ENCODE assay signal across 10 cellular contexts in genomic region chrX:65720580-65720979, GRCh38. TPM values are rescaled to one million over a fixed set of nuclear protein-coding genes. Genes with fewer than 3 reads are reported as not detected.
DNase-seq lines count a peak whose midpoint lies in the region; ATAC-seq lines count a peak whose summit lies in the region.
"Had no signal": no experiment of that assay in that cellular context is flagged by ENCODE, and none has a peak within 500 bp of the region (broad histone marks: within the 10 kb centered on the region; RNA-seq: fewer than 3 reads in every experiment).

No MANE protein-coding gene starts in this region.

- no peak for DNase-seq in CD4-positive, alpha-beta memory T cell
- peak; percentile 72 for DNase-seq in KBM-7
- no peak for DNase-seq in activated naive CD8-positive, alpha-beta T cell treated with anti-CD3 and anti-CD28 coated beads for 36 hours
- DNase-seq in naive thymus-derived CD4-positive, alpha-beta T cell, result no peak
- DNase-seq in DMS 273 (lab: John Stamatoyannopoulos, UW; ENCODE audit: unreplicated experiment), result no peak
- no peak for DNase-seq in HT-29 (ENCODE audit: low spot score)
- DNase-seq: esophagus squamous epithelium, NCI-H1436 treated with DMSO at 0.1 percent for 48 hours, NCI-H748 treated with DMSO at 0.1 percent for 48 hours had no signal

- peaks cover 54 to 85% of the 10 kb centered on the region in 2 donors for H3K36me3 Mint-ChIP-seq in CD4-positive, alpha-beta memory T cell
- H3K36me3 Mint-ChIP-seq in activated naive CD8-positive, alpha-beta T cell treated with anti-CD3 and anti-CD28 coated beads for 36 hours, result peaks cover 67% of the 10 kb centered on the region
- peaks cover 4 to 49% (median 31%) of the 10 kb centered on the region in 5 donors for H3K36me3 Mint-ChIP-seq in naive thymus-derived CD4-positive, alpha-beta T cell

- ATAC-seq in naive thymus-derived CD4-positive, alpha-beta T cell, result no peak
- ATAC-seq in HG03045 (IDR thresholded peaks at IDR 0.05; ENCODE audit: unreplicated experiment), result no peak

- CTCF ChIA-PET in CD4-positive, alpha-beta memory T cell (lab: Charles Lee; ENCODE audit: partially characterized antibody), result interaction anchor here (0.9 to 1.4 kb wide), 2 partner anchors 14 to 120 kb away, joined by 3 read pairs; no protein-coding TSS in a partner anchor
- CTCF ChIA-PET in naive thymus-derived CD4-positive, alpha-beta T cell (lab: Charles Lee), result interaction anchor here (1.4 kb wide), 1 partner anchor 11 kb away, joined by 4 read pairs; no protein-coding TSS in a partner anchor

- H3K27me3 Mint-ChIP-seq in CD4-positive, alpha-beta memory T cell, result no peaks in the 10 kb centered on the region
- H3K27me3 Mint-ChIP-seq in activated naive CD8-positive, alpha-beta T cell treated with anti-CD3 and anti-CD28 coated beads for 36 hours, result no peaks in the 10 kb centered on the region
- no peaks in the 10 kb centered on the region for H3K27me3 Mint-ChIP-seq in naive thymus-derived CD4-positive, alpha-beta T cell

- intact Hi-C loops in CD4-positive, alpha-beta memory T cell (cut with micrococcal nuclease), result loop anchor here (10.0 kb wide), 1 partner anchor 46 kb away; no protein-coding TSS in a partner anchor
- intact Hi-C loops in naive thymus-derived CD4-positive, alpha-beta T cell (cut with micrococcal nuclease), result loop anchor here in 1 of 2 donors (5.0 kb wide), 1 partner anchor 53 kb away; the partner anchor contains the start of gene MSN

- POLR2A ChIA-PET in CD4-positive, alpha-beta memory T cell (lab: Charles Lee; ENCODE audit: partially characterized antibody), result interaction anchor here (1.0 to 1.7 kb wide), 4 partner anchors 17 to 47 kb away, joined by 3 to 4 read pairs (median 4); no protein-coding TSS in a partner anchor
- POLR2A ChIA-PET in naive thymus-derived CD4-positive, alpha-beta T cell (lab: Charles Lee), result interaction anchor here (0.6 to 0.8 kb wide), 2 partner anchors 22 to 65 kb away, joined by 3 read pairs; no protein-coding TSS in a partner anchor

- peaks cover 64 to 99% (median 82%) of the 10 kb centered on the region in 4 donors for H3K4me1 Mint-ChIP-seq in CD4-positive, alpha-beta memory T cell
- H3K4me1 Mint-ChIP-seq in activated naive CD8-positive, alpha-beta T cell treated with anti-CD3 and anti-CD28 coated beads for 36 hours, result peaks cover 77% of the 10 kb centered on the region
- peaks cover 49 to 98% (median 85%) of the 10 kb centered on the region in 7 donors for H3K4me1 Mint-ChIP-seq in naive thymus-derived CD4-positive, alpha-beta T cell

- H3K27me3 ChIP-seq in CD4-positive, alpha-beta memory T cell (ENCODE audit: insufficient read depth, low read length), result no peaks in the 10 kb centered on the region
- H3K27me3 ChIP-seq in naive thymus-derived CD4-positive, alpha-beta T cell (ENCODE audit: control insufficient read depth in 2 of 2, insufficient read depth in 2 of 2, low read length in 2 of 2), result no peaks in the 10 kb centered on the region
- H3K27me3 ChIP-seq: esophagus squamous epithelium had no signal

- peaks cover 24% of the 10 kb centered on the region for H3K36me3 ChIP-seq in CD4-positive, alpha-beta memory T cell (ENCODE audit: insufficient read depth, low read length)
- peaks cover 0 to 27% (median 4%) of the 10 kb centered on the region in 3 experiments for H3K36me3 ChIP-seq in naive thymus-derived CD4-positive, alpha-beta T cell (ENCODE audit: control insufficient read depth in 2 of 3, insufficient read depth in 3 of 3, low read length in 3 of 3)
- H3K36me3 ChIP-seq: esophagus squamous epithelium had no signal

- H3K4me3 ChIP-seq in CD4-positive, alpha-beta memory T cell (ENCODE audit: low read length in 2 of 2), result no peak overlapping the region
- no peak overlapping the region for H3K4me3 ChIP-seq in naive thymus-derived CD4-positive, alpha-beta T cell (ENCODE audit: low read length)
- H3K4me3 ChIP-seq: esophagus squamous epithelium had no signal

- no peaks in the 10 kb centered on the region for H3K9me3 ChIP-seq in CD4-positive, alpha-beta memory T cell (ENCODE audit: control insufficient read depth in 1 of 2, low read length in 2 of 2)
- H3K9me3 ChIP-seq in naive thymus-derived CD4-positive, alpha-beta T cell (ENCODE audit: control insufficient read depth in 2 of 3, low read length in 3 of 3), result no peaks in the 10 kb centered on the region

- peak overlapping the region; percentile 41 for H3K27ac ChIP-seq in CD4-positive, alpha-beta memory T cell (ENCODE audit: low read depth, low read length)
- peak overlapping the region; percentile 46 for H3K27ac ChIP-seq in naive thymus-derived CD4-positive, alpha-beta T cell (ENCODE audit: low read depth, low read length)

- peaks cover 98% of the 10 kb centered on the region for H3K4me1 ChIP-seq in CD4-positive, alpha-beta memory T cell (ENCODE audit: insufficient read depth, low read length)
- H3K4me1 ChIP-seq in naive thymus-derived CD4-positive, alpha-beta T cell (ENCODE audit: control insufficient read depth in 2 of 2, insufficient read depth in 2 of 2, low read length in 2 of 2), result peaks cover 66 to 72% of the 10 kb centered on the region in 2 donors

- peaks cover 0 to 5% (median 0%) of the 10 kb centered on the region in 8 donors for H3K9me3 Mint-ChIP-seq in CD4-positive, alpha-beta memory T cell
- H3K9me3 Mint-ChIP-seq in activated naive CD8-positive, alpha-beta T cell treated with anti-CD3 and anti-CD28 coated beads for 36 hours, result no peaks in the 10 kb centered on the region
- H3K9me3 Mint-ChIP-seq in naive thymus-derived CD4-positive, alpha-beta T cell, result peaks cover 0 to 6% (median 0%) of the 10 kb centered on the region in 11 donors

- peak overlapping the region; percentile 39 to 94 (median 87) for H3K27ac Mint-ChIP-seq in CD4-positive, alpha-beta memory T cell
- H3K27ac Mint-ChIP-seq in activated naive CD8-positive, alpha-beta T cell treated with anti-CD3 and anti-CD28 coated beads for 36 hours, result peak overlapping the region; percentile 92
- H3K27ac Mint-ChIP-seq in naive thymus-derived CD4-positive, alpha-beta T cell, result peak overlapping the region; percentile 81 to 92 (median 86)

- H3K4me3 Mint-ChIP-seq in CD4-positive, alpha-beta memory T cell, result peak overlapping the region in 6 of 8 donors; percentile 5 to 59 (median 40)
- peak overlapping the region; percentile 14 for H3K4me3 Mint-ChIP-seq in activated naive CD8-positive, alpha-beta T cell treated with anti-CD3 and anti-CD28 coated beads for 36 hours
- H3K4me3 Mint-ChIP-seq in naive thymus-derived CD4-positive, alpha-beta T cell, result peak overlapping the region in 9 of 10 donors; percentile 12 to 70 (median 53)

- in situ Hi-C loops in KBM-7 (cut with MboI; ENCODE audit: low pct_unique_long_range_greater_than_20kb, low sequenced_read_pairs), result no loop called here

RNA-seq across cellular contexts. Expression of gene MSN, which starts 53.1 kb away (rescaled TPM):
- total RNA-seq in CD4-positive, alpha-beta memory T cell, result 100 to 1,000 TPM; 334 to 343 TPM
- polyA plus RNA-seq in CD4-positive, alpha-beta memory T cell, result 100 to 1,000 TPM; 594 to 669 TPM
- 100 to 1,000 TPM; 433 to 443 TPM for total RNA-seq in activated naive CD8-positive, alpha-beta T cell treated with anti-CD3 and anti-CD28 coated beads for 36 hours
- 100 to 1,000 TPM; 267 to 635 (median 274) TPM for total RNA-seq in naive thymus-derived CD4-positive, alpha-beta T cell
- polyA plus RNA-seq in naive thymus-derived CD4-positive, alpha-beta T cell, result 100 to 1,000 TPM; 485 to 550 TPM
- 108 and 120 TPM in 2 replicates for total RNA-seq in HT-29 (2014; rRNA removed; shearing (Covaris generic))
